ENCODE assay signal across 1 cellular context in the genomic region with DNA sequence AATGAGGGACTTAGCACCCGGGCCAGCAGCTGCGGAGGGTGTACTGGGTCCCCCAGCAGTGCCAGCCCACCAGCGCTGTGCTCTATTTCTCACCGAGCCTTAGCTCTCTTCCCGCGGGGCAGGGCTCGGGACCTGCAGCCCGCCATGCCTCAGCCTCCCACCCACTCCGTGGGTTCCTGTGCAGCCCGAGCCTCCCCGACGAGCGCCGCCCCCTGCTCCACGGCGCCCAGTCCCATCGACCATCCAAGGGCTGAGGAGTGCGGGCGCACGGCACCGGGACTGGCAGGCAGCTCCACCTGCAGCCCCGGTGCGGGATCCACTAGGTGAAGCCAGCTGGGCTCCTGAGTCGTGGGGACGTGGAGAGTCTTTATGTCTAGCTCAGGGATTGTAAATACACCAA. TPM values are rescaled to one million over a fixed set of nuclear protein-coding genes. Genes with fewer than 3 reads are reported as not detected.
"Had no signal": no experiment of that assay in that cellular context is flagged by ENCODE, and none has a peak within 500 bp of the region (broad histone marks: within the 10 kb centered on the region; RNA-seq: fewer than 3 reads in every experiment).

No MANE protein-coding gene starts in this region.

RNA-seq across cellular contexts. Expression of gene DLL4, which starts 32.6 kb away (rescaled TPM):
- total RNA-seq: SJSA1 had no signal
